In the genomic region with DNA sequence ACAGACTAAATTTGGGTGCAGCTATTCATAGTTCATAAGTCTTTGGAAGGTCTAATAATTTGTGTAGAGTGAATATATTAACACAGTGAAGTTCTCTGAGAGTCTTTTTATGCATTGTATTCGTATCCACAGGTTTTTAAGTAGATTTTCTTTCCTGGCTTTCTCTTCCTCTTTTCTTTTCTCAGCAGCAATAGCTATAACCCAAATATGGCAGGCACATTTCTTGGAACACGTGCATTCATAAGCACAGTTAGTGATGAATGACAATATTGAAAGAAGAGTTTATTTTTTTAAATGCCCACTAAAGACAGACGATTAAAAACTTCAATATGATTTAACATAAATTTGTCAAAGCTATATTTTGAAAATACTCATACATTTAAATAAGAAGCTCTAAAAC, we compare ENCODE assay signal across 19 cellular contexts.
DNase-seq lines count a peak whose midpoint lies in the region; ATAC-seq, FAIRE-seq and TF ChIP-seq lines count a peak whose summit lies in the region.
"Had no signal": no experiment of that assay in that cellular context is flagged by ENCODE, and none has a peak within 500 bp of the region (broad histone marks: within the 10 kb centered on the region; RNA-seq: fewer than 3 reads in every experiment).

No MANE protein-coding gene starts in this region.

- no peaks in the 10 kb centered on the region for H3K27me3 Mint-ChIP-seq in activated T-cell treated with anti-CD3 and anti-CD28 coated beads, Interleukin-2, amount 50 U/mL, for 72 hours (ENCODE audit: low read depth)
- peaks cover 5% of the 10 kb centered on the region for H3K27me3 Mint-ChIP-seq in neural progenitor cell (ENCODE audit: insufficient read depth, low read depth)
- H3K27me3 Mint-ChIP-seq: B cell had no signal

- H3F3A ChIP-seq in neural progenitor cell (ENCODE audit: low read depth) = no peaks in the 10 kb centered on the region

- H3K4me1 ChIP-seq in neural progenitor cell = no peaks in the 10 kb centered on the region
- H3K4me1 ChIP-seq in pancreas = peaks cover 0 to 6% (median 0%) of the 10 kb centered on the region in 3 donors
- H3K4me1 ChIP-seq: BLaER1 treated with 17β-estradiol and CSF1 and Interleukin-3, amounts not matched to agents 10 nM and 100 nM; HAP-1 had no signal

- H2AFZ ChIP-seq in neural progenitor cell (replicated peaks) = peak overlapping the region; percentile 57
- H2AFZ ChIP-seq: GM23248 had no signal

- intact Hi-C loops in pancreas (cut with DNase I) = no loop called here

- peak overlapping the region; percentile 83 for H3K27ac Mint-ChIP-seq in activated T-cell treated with anti-CD3 and anti-CD28 coated beads, Interleukin-2, amount 50 U/mL, for 72 hours
- no peak overlapping the region for H3K27ac Mint-ChIP-seq in neural progenitor cell
- H3K27ac Mint-ChIP-seq: B cell; CD8-positive, alpha-beta T cell had no signal

- no peak overlapping the region for H3K4me3 Mint-ChIP-seq in activated T-cell treated with anti-CD3 and anti-CD28 coated beads, Interleukin-2, amount 50 U/mL, for 72 hours
- no peak overlapping the region for H3K4me3 Mint-ChIP-seq in neural progenitor cell
- H3K4me3 Mint-ChIP-seq: B cell; CD8-positive, alpha-beta T cell had no signal

- peaks cover 7 to 8% of the 10 kb centered on the region in 2 donors for H3K9me3 Mint-ChIP-seq in activated T-cell treated with anti-CD3 and anti-CD28 coated beads, Interleukin-2, amount 50 U/mL, for 72 hours
- peaks cover 7% of the 10 kb centered on the region for H3K9me3 Mint-ChIP-seq in neural progenitor cell

- H3K36me3 Mint-ChIP-seq in activated T-cell treated with anti-CD3 and anti-CD28 coated beads, Interleukin-2, amount 50 U/mL, for 72 hours (ENCODE audit: insufficient read depth in 2 of 2) = no peaks in the 10 kb centered on the region
- H3K36me3 Mint-ChIP-seq in neural progenitor cell = no peaks in the 10 kb centered on the region
- H3K36me3 Mint-ChIP-seq: CD8-positive, alpha-beta T cell had no signal

- no peak overlapping the region for H3K9ac ChIP-seq in neural progenitor cell
- H3K9ac ChIP-seq: BLaER1 treated with 17β-estradiol and CSF1 and Interleukin-3, amounts not matched to agents 10 nM and 100 nM; GM23248 had no signal

- H3K9me3 ChIP-seq in neural progenitor cell (ENCODE audit: low read depth) (no peaks in the 10 kb centered on the region), pancreas (no peaks in the 10 kb centered on the region)
- H3K9me3 ChIP-seq: HAP-1 had no signal

- H3K4me3 ChIP-seq in neural progenitor cell (no peak overlapping the region), pancreas (no peak overlapping the region)
- H3K4me3 ChIP-seq: BLaER1 treated with 17β-estradiol and CSF1 and Interleukin-3, amounts not matched to agents 10 nM and 100 nM; GM23248; HAP-1; K562 had no signal

- no peak overlapping the region for H3K4me2 ChIP-seq in neural progenitor cell
- H3K4me2 ChIP-seq: BLaER1 treated with 17β-estradiol and CSF1 and Interleukin-3, amounts not matched to agents 10 nM and 100 nM had no signal

- H4K20me1 ChIP-seq in neural progenitor cell (ENCODE audit: low read depth) = no peaks in the 10 kb centered on the region
- H4K20me1 ChIP-seq: BLaER1 treated with 17β-estradiol and CSF1 and Interleukin-3, amounts not matched to agents 10 nM and 100 nM had no signal

- H3K4me1 Mint-ChIP-seq in activated T-cell treated with anti-CD3 and anti-CD28 coated beads, Interleukin-2, amount 50 U/mL, for 72 hours (ENCODE audit: low read depth) = no peaks in the 10 kb centered on the region
- no peaks in the 10 kb centered on the region for H3K4me1 Mint-ChIP-seq in neural progenitor cell
- H3K4me1 Mint-ChIP-seq: B cell had no signal

- no peak for ATAC-seq in activated T-cell treated with anti-CD3 and anti-CD28 coated beads, Interleukin-2, amount 50 U/mL, for 72 hours (replicated peaks in 1 of 2)
- ATAC-seq in HG03025 (IDR thresholded peaks at IDR 0.05; ENCODE audit: low FRiP score, unreplicated experiment) = peak; percentile 51
- ATAC-seq in HG03565 (IDR thresholded peaks at IDR 0.05; ENCODE audit: unreplicated experiment) = no peak
- ATAC-seq in pancreas = no peak
- ATAC-seq: CD8-positive, alpha-beta T cell; K562 had no signal

- H3K27me3 ChIP-seq in neural progenitor cell = no peaks in the 10 kb centered on the region
- no peaks in the 10 kb centered on the region for H3K27me3 ChIP-seq in pancreas
- H3K27me3 ChIP-seq: BLaER1 treated with 17β-estradiol and CSF1 and Interleukin-3, amounts not matched to agents 10 nM and 100 nM had no signal

- no peak for FAIRE-seq in pancreas (lab: Jason Lieb, UNC)
- FAIRE-seq: HTR-8/SVneo, K562 had no signal

- DNase-seq in activated T-cell treated with anti-CD3 and anti-CD28 coated beads, Interleukin-2, amount 50 U/mL, for 72 hours = no peak
- DNase-seq in activated T-cell treated with anti-CD3 and anti-CD28 coated beads for 4 hours = no peak
- peak; percentile 34 for DNase-seq in MV-4-11 (lab: John Stamatoyannopoulos, UW)
- no peak for DNase-seq in neural progenitor cell (ENCODE audit: low spot score)
- DNase-seq in NCI-H226 = no peak
- DNase-seq in pancreas = no peak
- DNase-seq: Calu3; CD8-positive, alpha-beta T cell; DMS79 treated with DMSO at 0.1 percent for 48 hours; GF-D8; GM23248; IMR-90 had no signal

- TF ChIP-seq CTCF in neural progenitor cell (IDR thresholded peaks at IDR 0.05) (no peak), pancreas (IDR thresholded peaks at IDR 0.05) (no peak)

- H3K79me2 ChIP-seq in neural progenitor cell (ENCODE audit: low read depth) = no peaks in the 10 kb centered on the region

- H3K36me3 ChIP-seq in neural progenitor cell = no peaks in the 10 kb centered on the region
- no peaks in the 10 kb centered on the region for H3K36me3 ChIP-seq in pancreas
- H3K36me3 ChIP-seq: BLaER1 treated with 17β-estradiol and CSF1 and Interleukin-3, amounts not matched to agents 10 nM and 100 nM; HAP-1 had no signal

- 78 to 80% methylated on average over 3 of the region's 3 CpGs for WGBS in pancreas, 2 donors

- H3K27ac ChIP-seq in neural progenitor cell (no peak overlapping the region), pancreas (no peak overlapping the region)
- H3K27ac ChIP-seq: BLaER1 treated with 17β-estradiol and CSF1 and Interleukin-3, amounts not matched to agents 10 nM and 100 nM; GM23248 had no signal
